Comparison of ENCODE assay signal across 16 cellular contexts in the genomic region with DNA sequence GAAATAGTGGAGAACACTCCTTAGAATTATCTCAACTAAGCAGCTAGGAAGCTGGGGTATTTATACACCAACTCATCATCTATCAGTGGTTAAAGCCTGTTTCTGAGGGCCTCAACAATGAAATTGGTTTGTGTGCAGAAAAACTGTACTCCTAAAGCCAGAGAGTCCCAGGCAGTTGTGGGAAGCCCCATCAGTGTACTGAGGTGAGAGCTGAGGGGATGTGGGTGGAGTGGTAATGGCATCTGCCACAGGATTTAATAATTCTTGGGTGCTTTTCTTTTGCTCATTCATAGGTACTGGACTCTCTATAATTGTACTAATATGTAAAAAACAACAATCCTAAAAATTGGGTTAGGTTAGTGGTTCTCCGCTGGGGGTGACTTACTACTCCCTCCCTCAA.
DNase-seq lines count a peak whose midpoint lies in the region; ATAC-seq, FAIRE-seq and TF ChIP-seq lines count a peak whose summit lies in the region.
"Had no signal": no experiment of that assay in that cellular context is flagged by ENCODE, and none has a peak within 500 bp of the region (broad histone marks: within the 10 kb centered on the region; RNA-seq: fewer than 3 reads in every experiment).

No MANE protein-coding gene starts in this region.

- H3K27me3 ChIP-seq in body of pancreas: no peaks in the 10 kb centered on the region
- no peaks in the 10 kb centered on the region for H3K27me3 ChIP-seq in layer of hippocampus (ENCODE audit: control insufficient read depth, insufficient read depth, low read length)
- H3K27me3 ChIP-seq in Peyer's patch: no peaks in the 10 kb centered on the region

- DNase-seq in stimulated activated naive CD8-positive, alpha-beta T cell treated with anti-CD3 and anti-CD28 coated beads, Interleukin-15, amount 100 ng/mL, for 72 hours: no peak
- no peak for DNase-seq in stimulated activated naive CD8-positive, alpha-beta T cell treated with anti-CD3 and anti-CD28 coated beads, Interleukin-15, Interleukin-2, amounts not matched to agents 100 U/mL and 50 U/mL, for 24 hours
- DNase-seq in body of pancreas (no peak), frontal cortex (ENCODE audit: low spot score in 2 of 2) (no peak), Peyer's patch (no peak)
- DNase-seq in natural killer cell treated with Interleukin-12 subunit alpha and Interleukin-12 subunit beta and Interleukin-15 and Interleukin-18, amount 100 ng/mL, for 72 hours (ENCODE audit: low spot score): no peak
- DNase-seq: Karpas-422, NCI-H1048, NCI-H1417 treated with DMSO at 0.1 percent for 48 hours, NCI-H187, NCI-H526 treated with DMSO at 0.1 percent for 48 hours, PC-3 had no signal

- no peak overlapping the region for H3K4me3 Mint-ChIP-seq in stimulated activated naive CD8-positive, alpha-beta T cell treated with anti-CD3 and anti-CD28 coated beads, Interleukin-15, amount 100 ng/mL, for 72 hours
- no peak overlapping the region for H3K4me3 Mint-ChIP-seq in natural killer cell treated with Interleukin-12 subunit alpha and Interleukin-12 subunit beta and Interleukin-15 and Interleukin-18, amount 100 ng/mL, for 72 hours
- H3K4me3 Mint-ChIP-seq: CD14-positive monocyte had no signal

- H3K36me3 ChIP-seq in body of pancreas (replicated peaks in 1 of 2; ENCODE audit: insufficient read depth in 1 of 2, low read depth in 2 of 2): no peaks in the 10 kb centered on the region
- no peaks in the 10 kb centered on the region for H3K36me3 ChIP-seq in Peyer's patch

- no peak for TF ChIP-seq CTCF in body of pancreas (IDR thresholded peaks at IDR 0.05)
- TF ChIP-seq CTCF in Peyer's patch (IDR thresholded peaks at IDR 0.05): no peak

- 70 to 86% methylated on average over 1 of the region's 1 CpG for WGBS in body of pancreas, 2 donors

- H3K27ac ChIP-seq in body of pancreas (peak overlapping the region in 3 of 4 donors; percentile 59 to 80 (median 72)), layer of hippocampus (ENCODE audit: low read depth, low read length) (peak overlapping the region; percentile 30), Peyer's patch (no peak overlapping the region)

- FAIRE-seq in frontal cortex (lab: Jason Lieb, UNC): no peak
- FAIRE-seq: A204.1 had no signal

- no peak for TF ChIP-seq POLR2A in body of pancreas (IDR thresholded peaks at IDR 0.05)
- no peak for TF ChIP-seq POLR2A in Peyer's patch (IDR thresholded peaks at IDR 0.05)

- H3K9me3 Mint-ChIP-seq in stimulated activated naive CD8-positive, alpha-beta T cell treated with anti-CD3 and anti-CD28 coated beads, Interleukin-15, amount 100 ng/mL, for 72 hours: peaks cover 8 to 10% of the 10 kb centered on the region in 2 donors
- H3K9me3 Mint-ChIP-seq in natural killer cell treated with Interleukin-12 subunit alpha and Interleukin-12 subunit beta and Interleukin-15 and Interleukin-18, amount 100 ng/mL, for 72 hours: peaks cover 7% of the 10 kb centered on the region

- ATAC-seq in stimulated activated naive CD8-positive, alpha-beta T cell treated with anti-CD3 and anti-CD28 coated beads, Interleukin-15, amount 100 ng/mL, for 72 hours: peak; percentile 62
- ATAC-seq in stimulated activated naive CD8-positive, alpha-beta T cell treated with anti-CD3 and anti-CD28 coated beads, Interleukin-15, Interleukin-2, amounts not matched to agents 100 U/mL and 50 U/mL, for 24 hours: no peak
- ATAC-seq in body of pancreas (no peak), HG03378 (IDR thresholded peaks at IDR 0.05; ENCODE audit: unreplicated experiment) (no peak)
- no peak for ATAC-seq in natural killer cell treated with Interleukin-12 subunit alpha and Interleukin-12 subunit beta and Interleukin-15 and Interleukin-18, amount 100 ng/mL, for 72 hours
- ATAC-seq: PC-3 had no signal

- no peak overlapping the region for H3K4me3 ChIP-seq in body of pancreas
- H3K4me3 ChIP-seq in Peyer's patch: no peak overlapping the region

- H3K4me1 ChIP-seq in body of pancreas (peaks cover 18% of the 10 kb centered on the region), Peyer's patch (no peaks in the 10 kb centered on the region)

- intact Hi-C loops in body of pancreas (cut with DNase I): no loop called here

- H3K27ac Mint-ChIP-seq in stimulated activated naive CD8-positive, alpha-beta T cell treated with anti-CD3 and anti-CD28 coated beads, Interleukin-15, amount 100 ng/mL, for 72 hours: no peak overlapping the region
- no peak overlapping the region for H3K27ac Mint-ChIP-seq in natural killer cell treated with Interleukin-12 subunit alpha and Interleukin-12 subunit beta and Interleukin-15 and Interleukin-18, amount 100 ng/mL, for 72 hours

- H3K4me1 Mint-ChIP-seq in stimulated activated naive CD8-positive, alpha-beta T cell treated with anti-CD3 and anti-CD28 coated beads, Interleukin-15, amount 100 ng/mL, for 72 hours: peaks cover 6% of the 10 kb centered on the region
- peaks cover 7 to 8% of the 10 kb centered on the region in 2 donors for H3K4me1 Mint-ChIP-seq in natural killer cell treated with Interleukin-12 subunit alpha and Interleukin-12 subunit beta and Interleukin-15 and Interleukin-18, amount 100 ng/mL, for 72 hours (ENCODE audit: low read depth in 2 of 2)

- peaks cover 8% of the 10 kb centered on the region for H3K27me3 Mint-ChIP-seq in stimulated activated naive CD8-positive, alpha-beta T cell treated with anti-CD3 and anti-CD28 coated beads, Interleukin-15, amount 100 ng/mL, for 72 hours
- peaks cover 0 to 10% of the 10 kb centered on the region in 2 donors for H3K27me3 Mint-ChIP-seq in natural killer cell treated with Interleukin-12 subunit alpha and Interleukin-12 subunit beta and Interleukin-15 and Interleukin-18, amount 100 ng/mL, for 72 hours

- no peaks in the 10 kb centered on the region for H3K9me3 ChIP-seq in body of pancreas
- no peaks in the 10 kb centered on the region for H3K9me3 ChIP-seq in Peyer's patch

- no peaks in the 10 kb centered on the region for H3K36me3 Mint-ChIP-seq in natural killer cell treated with Interleukin-12 subunit alpha and Interleukin-12 subunit beta and Interleukin-15 and Interleukin-18, amount 100 ng/mL, for 72 hours

Comparison
In these comparisons a context has a peak if more than half of its experiments do, and no peak if none do; other contexts are left out.
1. H3K27ac ChIP-seq: peak in body of pancreas (3 of 4) and layer of hippocampus (single experiment); none in Peyer's patch (0 of 4).